In the genomic region with DNA sequence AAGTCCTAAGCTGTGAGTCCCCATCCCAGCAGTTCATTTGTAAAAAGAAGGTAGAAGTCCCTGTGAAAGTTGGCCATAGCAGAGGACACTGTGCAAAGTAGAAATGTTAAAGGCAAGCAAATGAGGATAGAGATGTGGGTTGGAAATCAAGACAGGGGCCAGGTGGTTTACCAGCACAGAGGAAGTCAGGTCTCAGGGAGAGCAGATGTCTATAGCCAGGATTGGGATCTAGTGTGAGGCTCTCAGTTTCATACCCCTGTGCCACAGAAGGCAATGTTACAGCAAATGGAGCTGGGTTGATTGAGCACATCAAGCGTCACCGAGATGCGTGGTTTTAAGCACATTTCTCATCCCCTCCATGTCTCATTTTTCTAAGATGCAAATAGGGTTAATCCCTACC, we compare ENCODE assay signal across 25 cellular contexts.
"Had no signal": no experiment of that assay in that cellular context is flagged by ENCODE, and none has a peak within 500 bp of the region (broad histone marks: within the 10 kb centered on the region; RNA-seq: fewer than 3 reads in every experiment).

No MANE protein-coding gene starts in this region.

- H3K9ac ChIP-seq: KMS-11 had no signal

- H3K27me3 ChIP-seq: Peyer's patch had no signal

- H3K4me2 ChIP-seq: KMS-11, PC-9 had no signal

- H3K4me3 ChIP-seq: K562, PC-9, Peyer's patch, SJSA1, SK-N-MC had no signal

- H3K9me3 ChIP-seq: Peyer's patch, SJSA1 had no signal

- H3K4me1 ChIP-seq: Peyer's patch, SJSA1 had no signal

- DNase-seq: IMR-90; MV-4-11; NCI-H1092; NCI-H1105 treated with DMSO at 0.1 percent for 48 hours; NCI-H1417 treated with DMSO at 0.1 percent for 48 hours; NCI-H146; NCI-H1694 treated with DMSO at 0.1 percent for 48 hours; NCI-H1930; NCI-H2081; NCI-H2107; NCI-H2227 treated with DMSO at 0.1 percent for 48 hours; NCI-H524 treated with DMSO at 0.1 percent for 48 hours; NCI-H69; NCI-H774; NK-92 treated with Interleukin-12 subunit alpha and Interleukin-12 subunit beta, amount 100 ng/mL, for 24 hours; OCI-M1; PC-9; Peyer's patch; Right ventricle myocardium superior; SIG-M5 had no signal

- ATAC-seq: HepG2, K562 had no signal

- H3K27ac ChIP-seq: KMS-11, PC-9, Peyer's patch, SJSA1, SK-N-MC had no signal

- H3K36me3 ChIP-seq: Peyer's patch, SJSA1 had no signal
